8 cellular contexts compared by ENCODE assay signal in the genomic region with DNA sequence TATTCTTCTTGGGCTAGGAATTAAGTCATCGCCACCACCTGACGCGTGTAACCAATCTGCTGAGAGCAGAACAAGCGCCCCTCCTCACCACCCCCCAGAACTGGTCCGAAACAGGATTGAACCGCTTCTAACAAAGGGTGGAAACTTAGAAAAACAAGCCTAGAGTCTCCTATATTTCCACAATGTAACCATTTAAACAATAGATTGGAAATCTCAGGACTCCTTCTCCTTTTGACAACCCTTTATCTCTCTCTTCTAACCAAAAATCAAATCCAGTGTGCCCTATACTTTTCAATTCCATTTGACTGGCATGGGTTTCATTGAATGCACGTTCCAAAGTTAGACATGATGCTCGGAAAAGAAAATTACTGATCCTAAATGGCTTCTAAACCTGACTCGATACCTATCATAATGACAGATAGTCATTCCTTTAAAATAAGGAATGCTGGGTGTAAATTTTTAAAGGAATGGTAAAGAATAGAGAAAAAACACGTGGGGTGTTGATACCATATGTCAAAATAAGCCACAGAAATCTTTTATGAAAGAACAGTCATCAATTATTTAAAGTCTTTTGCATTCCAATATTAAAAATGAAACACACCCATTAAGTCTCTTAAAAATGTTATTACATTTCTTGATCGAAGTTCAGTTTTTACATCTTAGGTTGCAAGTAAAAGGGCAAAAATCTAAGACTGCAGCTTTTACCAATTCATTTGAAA. TPM values are rescaled to one million over a fixed set of nuclear protein-coding genes. Genes with fewer than 3 reads are reported as not detected.
DNase-seq lines count a peak whose midpoint lies in the region; ATAC-seq and TF ChIP-seq lines count a peak whose summit lies in the region.

No MANE protein-coding gene starts in this region.

- peaks cover 0 to 11% (median 0%) of the 10 kb centered on the region in 4 donors for H3K36me3 ChIP-seq in liver (ENCODE audit: control insufficient read depth in 4 of 4, insufficient read depth in 3 of 4, low read depth in 1 of 4, low read length in 3 of 4)

- TF ChIP-seq RAD21 in liver (IDR thresholded peaks at IDR 0.05), result no peak

- no peaks in the 10 kb centered on the region for H3K27me3 ChIP-seq in liver (ENCODE audit: control insufficient read depth in 4 of 4, insufficient read depth in 4 of 4, low read length in 3 of 4)

- WGBS in liver, result under 1% methylated on average over 11 of the region's 11 CpGs

- H3K9ac ChIP-seq in liver (ENCODE audit: low read depth in 1 of 2, low read length in 2 of 2), result peak overlapping the region; percentile 100

- H3K9me3 ChIP-seq in liver (ENCODE audit: control insufficient read depth in 4 of 4, low read length in 3 of 4), result no peaks in the 10 kb centered on the region

- H3K27ac ChIP-seq in liver (ENCODE audit: low read depth in 1 of 2, low read length in 2 of 2), result peak overlapping the region; percentile 99 to 100

- peak; percentile 20 for ATAC-seq in HG03135 (IDR thresholded peaks at IDR 0.05; ENCODE audit: unreplicated experiment)
- ATAC-seq in HG02588 (IDR thresholded peaks at IDR 0.05; ENCODE audit: unreplicated experiment), result no peak

- H3K4me3 ChIP-seq in liver (ENCODE audit: low read depth in 1 of 3, low read length in 3 of 3), result peak overlapping the region; percentile 72 to 97 (median 80)

- H3K4me1 ChIP-seq in liver (ENCODE audit: control insufficient read depth in 4 of 4, insufficient read depth in 4 of 4, low read length in 3 of 4), result peaks cover 0 to 14% (median 5%) of the 10 kb centered on the region in 4 donors

- DNase-seq in GM04503 (ENCODE audit: low read depth) (peak; percentile 55), NCI-H524 (lab: John Stamatoyannopoulos, UW) (peak; percentile 73 to 83), dermis blood vessel endothelial cell (peak; percentile 91)
- DNase-seq in activated CD4-positive, alpha-beta T cell treated with anti-CD3 and anti-CD28 coated beads for 48 hours, result peak; percentile 79
- peak; percentile 66 for DNase-seq in stimulated activated CD4-positive, alpha-beta T cell treated with anti-CD3 and anti-CD28 coated beads, Interleukin-4, amount 100 ng/mL, for 1 hour

- TF ChIP-seq CTCF in liver (IDR thresholded peaks at IDR 0.05; ENCODE audit: low read depth, low read length, missing input control), result no peak

TF ChIP-seq in liver, 16 proteins besides CTCF, POLR2A, EP300 and RAD21:
- TF ChIP-seq, protein P1, sequence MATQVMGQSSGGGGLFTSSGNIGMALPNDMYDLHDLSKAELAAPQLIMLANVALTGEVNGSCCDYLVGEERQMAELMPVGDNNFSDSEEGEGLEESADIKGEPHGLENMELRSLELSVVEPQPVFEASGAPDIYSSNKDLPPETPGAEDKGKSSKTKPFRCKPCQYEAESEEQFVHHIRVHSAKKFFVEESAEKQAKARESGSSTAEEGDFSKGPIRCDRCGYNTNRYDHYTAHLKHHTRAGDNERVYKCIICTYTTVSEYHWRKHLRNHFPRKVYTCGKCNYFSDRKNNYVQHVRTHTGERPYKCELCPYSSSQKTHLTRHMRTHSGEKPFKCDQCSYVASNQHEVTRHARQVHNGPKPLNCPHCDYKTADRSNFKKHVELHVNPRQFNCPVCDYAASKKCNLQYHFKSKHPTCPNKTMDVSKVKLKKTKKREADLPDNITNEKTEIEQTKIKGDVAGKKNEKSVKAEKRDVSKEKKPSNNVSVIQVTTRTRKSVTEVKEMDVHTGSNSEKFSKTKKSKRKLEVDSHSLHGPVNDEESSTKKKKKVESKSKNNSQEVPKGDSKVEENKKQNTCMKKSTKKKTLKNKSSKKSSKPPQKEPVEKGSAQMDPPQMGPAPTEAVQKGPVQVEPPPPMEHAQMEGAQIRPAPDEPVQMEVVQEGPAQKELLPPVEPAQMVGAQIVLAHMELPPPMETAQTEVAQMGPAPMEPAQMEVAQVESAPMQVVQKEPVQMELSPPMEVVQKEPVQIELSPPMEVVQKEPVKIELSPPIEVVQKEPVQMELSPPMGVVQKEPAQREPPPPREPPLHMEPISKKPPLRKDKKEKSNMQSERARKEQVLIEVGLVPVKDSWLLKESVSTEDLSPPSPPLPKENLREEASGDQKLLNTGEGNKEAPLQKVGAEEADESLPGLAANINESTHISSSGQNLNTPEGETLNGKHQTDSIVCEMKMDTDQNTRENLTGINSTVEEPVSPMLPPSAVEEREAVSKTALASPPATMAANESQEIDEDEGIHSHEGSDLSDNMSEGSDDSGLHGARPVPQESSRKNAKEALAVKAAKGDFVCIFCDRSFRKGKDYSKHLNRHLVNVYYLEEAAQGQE (IDR thresholded peaks at IDR 0.05), result no peak
- TF ChIP-seq TAF1 (conservative IDR thresholded peaks at IDR 0.05) (peak; percentile 15), GABPA (IDR thresholded peaks at IDR 0.05 in 1 of 2, conservative IDR thresholded peaks at IDR 0.05 in 1 of 2) (no peak), RXRA (IDR thresholded peaks at IDR 0.05) (peak in 1 of 2 donors; percentile 24)
TF ChIP-seq in liver: peak in this region for 2.

RNA-seq across cellular contexts. Expression of gene ARRDC3, which starts 1.2 kb away (rescaled TPM):
- total RNA-seq in dermis blood vessel endothelial cell (81.0 and 94.4 TPM in 2 replicates), liver (10 to 100 TPM; 33.3 to 34.7 TPM)
- 10 to 100 TPM in 1 of 2 donors, 1 to 10 TPM in 1; 8.8 to 70.4 TPM for polyA plus RNA-seq in liver
